1 cellular context compared by ENCODE assay signal in genomic region chrX:12010436-12010835, GRCh38.
TF ChIP-seq lines count a peak whose summit lies in the region.

No MANE protein-coding gene starts in this region.

TF ChIP-seq in K562, 482 proteins besides CTCF, POLR2A, EP300 and RAD21 (continued from another document):
- TF ChIP-seq ZNF518B (CRISPR knock-in tag; IDR thresholded peaks at IDR 0.05) = no peak
